ENCODE assay signal across 8 cellular contexts in genomic region chr1:150234309-150234646, GRCh38. TPM values are rescaled to one million over a fixed set of nuclear protein-coding genes. Genes with fewer than 3 reads are reported as not detected.
DNase-seq lines count a peak whose midpoint lies in the region; ATAC-seq and TF ChIP-seq lines count a peak whose summit lies in the region.

No MANE protein-coding gene starts in this region.

- in situ Hi-C loops in astrocyte of the cerebellum (cut with HindIII; ENCODE audit: low sequenced_read_pairs): no loop called here

- DNase-seq in T-helper 1 cell (no peak), astrocyte of the cerebellum (ENCODE audit: low read depth) (no peak), left lung (no peak), tibial nerve (ENCODE audit: low spot score in 2 of 2) (peak in 1 of 2 donors; percentile 25), HT-29 (ENCODE audit: low spot score) (no peak)
- no peak for DNase-seq in activated T-cell treated with anti-CD3 and anti-CD28 coated beads, Interleukin-2, amount 50 U/mL, for 1 hour

- H3K9me3 ChIP-seq in left lung: no peaks in the 10 kb centered on the region
- H3K9me3 ChIP-seq in tibial nerve: no peaks in the 10 kb centered on the region

- 1% methylated on average over 12 of the region's 12 CpGs for WGBS in tibial nerve, 2 donors

- peaks cover 17% of the 10 kb centered on the region for H3K4me1 Mint-ChIP-seq in T-helper 1 cell treated with Interleukin-12 subunit alpha and Interleukin-12 subunit beta and Interleukin-4 antibody, amounts not matched to agents 30 μg/mL and 1 μg/mL, for 36 hours (ENCODE audit: low read depth)

- no peaks in the 10 kb centered on the region for H3K27me3 ChIP-seq in left lung
- no peaks in the 10 kb centered on the region for H3K27me3 ChIP-seq in tibial nerve

- H3K27me3 Mint-ChIP-seq in T-helper 1 cell treated with Interleukin-12 subunit alpha and Interleukin-12 subunit beta and Interleukin-4 antibody, amounts not matched to agents 30 μg/mL and 1 μg/mL, for 36 hours (ENCODE audit: low read depth): no peaks in the 10 kb centered on the region

- H3K4me1 ChIP-seq in left lung (peaks cover 8 to 24% of the 10 kb centered on the region in 2 donors), tibial nerve (peaks cover 0 to 20% (median 10%) of the 10 kb centered on the region in 4 donors)

- H3K27ac ChIP-seq in left lung: peak overlapping the region; percentile 92 to 98
- H3K27ac ChIP-seq in tibial nerve: peak overlapping the region; percentile 94 to 100 (median 98)

- H3K9me3 Mint-ChIP-seq in T-helper 1 cell treated with Interleukin-12 subunit alpha and Interleukin-12 subunit beta and Interleukin-4 antibody, amounts not matched to agents 30 μg/mL and 1 μg/mL, for 36 hours: no peaks in the 10 kb centered on the region

- no peak overlapping the region for H3K4me3 Mint-ChIP-seq in T-helper 1 cell treated with Interleukin-12 subunit alpha and Interleukin-12 subunit beta and Interleukin-4 antibody, amounts not matched to agents 30 μg/mL and 1 μg/mL, for 36 hours

- intact Hi-C loops in left lung (cut with DNase I): no loop called here

- ATAC-seq in left lung (peak; percentile 3), HG03354 (IDR thresholded peaks at IDR 0.05; ENCODE audit: poor library complexity, severe bottlenecking, unreplicated experiment) (no peak)

- no peak for TF ChIP-seq CTCF in astrocyte of the cerebellum (IDR thresholded peaks at IDR 0.05; ENCODE audit: low read depth, low read length, missing control alignments)
- TF ChIP-seq CTCF in left lung (IDR thresholded peaks at IDR 0.05): no peak
- no peak for TF ChIP-seq CTCF in tibial nerve (IDR thresholded peaks at IDR 0.05)

- H3K36me3 Mint-ChIP-seq in T-helper 1 cell treated with Interleukin-12 subunit alpha and Interleukin-12 subunit beta and Interleukin-4 antibody, amounts not matched to agents 30 μg/mL and 1 μg/mL, for 36 hours (ENCODE audit: low read depth): peaks cover 12% of the 10 kb centered on the region

- peak overlapping the region; percentile 61 for H3K4me3 ChIP-seq in astrocyte of the cerebellum (ENCODE audit: low read depth, low read length)
- H3K4me3 ChIP-seq in left lung: peak overlapping the region; percentile 71 to 75
- peak overlapping the region; percentile 62 to 100 (median 83) for H3K4me3 ChIP-seq in tibial nerve

- H3K36me3 ChIP-seq in left lung: peaks cover 0 to 19% of the 10 kb centered on the region in 2 donors
- H3K36me3 ChIP-seq in tibial nerve: peaks cover 0 to 20% (median 0%) of the 10 kb centered on the region in 3 donors

- no peak for TF ChIP-seq POLR2A in tibial nerve (IDR thresholded peaks at IDR 0.05)

- no peak for TF ChIP-seq EP300 in tibial nerve (IDR thresholded peaks at IDR 0.05)

- H3K27ac Mint-ChIP-seq in T-helper 1 cell treated with Interleukin-12 subunit alpha and Interleukin-12 subunit beta and Interleukin-4 antibody, amounts not matched to agents 30 μg/mL and 1 μg/mL, for 36 hours: peak overlapping the region; percentile 95

RNA-seq across cellular contexts. Expression of gene ANP32E, which starts 1.6 kb away (rescaled TPM):
- total RNA-seq in left lung (10 to 100 TPM; 27.3 to 31.4 TPM), tibial nerve (10 to 100 TPM; 17.7 to 29.9 (median 23.7) TPM)
- total RNA-seq in HT-29 (2014; rRNA removed; shearing (Covaris generic)): 12.7 and 16.4 TPM in 2 replicates

RNA-seq across cellular contexts. Expression of gene CA14, which starts 23.3 kb away (rescaled TPM):
- total RNA-seq in left lung (under 1 TPM; 0.18 to 0.44 TPM), tibial nerve (1 to 10 TPM in 1 of 4 donors, under 1 TPM in 1, not detected in 2; 0.22 to 2.3 TPM)
- 0.63 TPM in 1 of 2 replicates, not detected in the other for total RNA-seq in HT-29 (2014; rRNA removed; shearing (Covaris generic))

RNA-seq across cellular contexts. Expression of gene APH1A, which starts 34.5 kb away (rescaled TPM):
- total RNA-seq in left lung: 100 to 1,000 TPM; 127 to 143 TPM
- total RNA-seq in tibial nerve: 100 to 1,000 TPM in 1 of 4 donors, 10 to 100 TPM in 3; 68.1 to 108 (median 87.3) TPM
- total RNA-seq in HT-29 (2014; rRNA removed; shearing (Covaris generic)): 117 and 138 TPM in 2 replicates

RNA-seq across cellular contexts. Expression of gene C1orf54, which starts 38.3 kb away (rescaled TPM):
- total RNA-seq in left lung (10 to 100 TPM; 10.8 to 21.3 TPM), tibial nerve (10 to 100 TPM in 3 of 4 donors, 1 to 10 TPM in 1; 5.2 to 25.8 (median 14.1) TPM)
- 0.20 and 0.29 TPM in 2 replicates for total RNA-seq in HT-29 (2014; rRNA removed; shearing (Covaris generic))

RNA-seq across cellular contexts. Expression of gene CIART, which starts 48.1 kb away (rescaled TPM):
- 1 to 10 TPM; 3.4 to 3.9 TPM for total RNA-seq in left lung
- 10 to 100 TPM in 1 of 4 donors, 1 to 10 TPM in 3; 2.7 to 12.8 (median 6.4) TPM for total RNA-seq in tibial nerve
- not detected in 2 replicates for total RNA-seq in HT-29 (2014; rRNA removed; shearing (Covaris generic))
